ENCODE assay signal across 9 cellular contexts in the genomic region with DNA sequence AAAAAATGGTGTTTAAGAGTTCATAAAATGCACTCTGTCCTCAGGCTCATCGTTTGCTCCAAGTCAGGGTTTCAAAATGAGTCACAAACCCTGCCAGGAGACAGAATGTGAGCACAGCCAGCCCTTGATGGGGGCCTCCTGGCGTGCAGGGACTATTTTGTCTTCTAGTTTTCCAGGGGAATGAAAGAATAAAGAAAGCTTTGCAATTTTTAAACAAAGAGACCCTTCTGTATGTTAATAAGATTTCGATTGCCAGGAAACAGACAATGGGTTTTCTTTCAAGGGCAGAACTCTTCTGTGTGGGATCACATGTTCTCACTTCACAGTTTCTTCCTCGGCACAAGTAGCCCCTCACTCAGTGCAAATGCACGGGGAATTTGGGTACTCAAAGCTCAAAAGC.
DNase-seq lines count a peak whose midpoint lies in the region; ATAC-seq and TF ChIP-seq lines count a peak whose summit lies in the region.
"Had no signal": no experiment of that assay in that cellular context is flagged by ENCODE, and none has a peak within 500 bp of the region (broad histone marks: within the 10 kb centered on the region; RNA-seq: fewer than 3 reads in every experiment).

No MANE protein-coding gene starts in this region.

- DNase-seq in AG08396 (ENCODE audit: low spot score) (peak; percentile 5), right cardiac atrium (peak; percentile 33 to 80 (median 45)), spleen (no peak), cerebellar nuclear complex (lab: John Stamatoyannopoulos, UW) (no peak)
- DNase-seq in effector CD8-positive, alpha-beta T cell (lab: John Stamatoyannopoulos, UW), result no peak
- DNase-seq: Karpas-422 had no signal

- peak; percentile 68 for ATAC-seq in GM21381 (IDR thresholded peaks at IDR 0.05; ENCODE audit: unreplicated experiment)
- ATAC-seq in HG03565 (IDR thresholded peaks at IDR 0.05; ENCODE audit: unreplicated experiment), result peak; percentile 87
- peak; percentile 88 to 89 for ATAC-seq in right cardiac atrium
- no peak for ATAC-seq in GM19328 (IDR thresholded peaks at IDR 0.05; ENCODE audit: unreplicated experiment)

- H3K4me3 ChIP-seq in right cardiac atrium (ENCODE audit: low read length), result peak overlapping the region; percentile 27
- H3K4me3 ChIP-seq in spleen, result no peak overlapping the region

- no peaks in the 10 kb centered on the region for H3K27me3 ChIP-seq in right cardiac atrium (ENCODE audit: control insufficient read depth, insufficient read depth)
- H3K27me3 ChIP-seq in spleen (replicated peaks in 1 of 7), result no peaks in the 10 kb centered on the region

- H3K9me3 ChIP-seq in right cardiac atrium (ENCODE audit: control insufficient read depth, low read length), result no peaks in the 10 kb centered on the region
- H3K9me3 ChIP-seq in spleen, result peaks cover 0 to 3% (median 0%) of the 10 kb centered on the region in 8 donors

- peaks cover 10% of the 10 kb centered on the region for H3K4me1 ChIP-seq in right cardiac atrium (ENCODE audit: control insufficient read depth, insufficient read depth, low read length)
- H3K4me1 ChIP-seq in spleen, result peaks cover 0 to 10% (median 2%) of the 10 kb centered on the region in 6 donors

- H3K36me3 ChIP-seq in spleen, result no peaks in the 10 kb centered on the region

- H3K27ac ChIP-seq in right cardiac atrium (ENCODE audit: low read length) (peak overlapping the region; percentile 64), spleen (peak overlapping the region in 2 of 8 donors; percentile 5 to 37)

- WGBS in right cardiac atrium, result 34% methylated on average over 5 of the region's 5 CpGs
- WGBS in spleen, 5 donors, result 36 to 50% (median 41%) methylated on average over 5 of the region's 5 CpGs

- TF ChIP-seq CTCF in spleen (IDR thresholded peaks at IDR 0.05 in 8 of 11, conservative IDR thresholded peaks at IDR 0.05 in 3 of 11), result no peak

- intact Hi-C loops in right cardiac atrium (cut with DNase I) (no loop called here), spleen (cut with DNase I; ENCODE audit: low total_unique reads) (no loop called here)

- TF ChIP-seq POLR2A in spleen (IDR thresholded peaks at IDR 0.05), result no peak

Comparison
In these comparisons a context has a peak if more than half of its experiments do, and no peak if none do; other contexts are left out.
1. DNase-seq: peak in AG08396 (single experiment) and right cardiac atrium (3 of 3); none in spleen (single experiment), cerebellar nuclear complex (0 of 2) and effector CD8-positive, alpha-beta T cell (single experiment).